In genomic region chr10:33381897-33382578, GRCh38 we compare ENCODE assay signal across 17 cellular contexts. TPM values are rescaled to one million over a fixed set of nuclear protein-coding genes. Genes with fewer than 3 reads are reported as not detected.
A peak's percentile ranks its signal among the peaks of the same experiment; 100 is the strongest.
DNase-seq lines count a peak whose midpoint lies in the region; ATAC-seq and TF ChIP-seq lines count a peak whose summit lies in the region.
"Had no signal": no experiment of that assay in that cellular context is flagged by ENCODE, and none has a peak within 500 bp of the region (broad histone marks: within the 10 kb centered on the region; RNA-seq: fewer than 3 reads in every experiment).

No MANE protein-coding gene starts in this region.

- no peak for ATAC-seq in CD8-positive, alpha-beta T cell

- intact Hi-C loops in activated CD4-positive, alpha-beta T cell treated with anti-CD3 and anti-CD28 coated beads, Interleukin-2, amount 10 ng/mL, durations not matched to agents 24 days and 14 days (cut with micrococcal nuclease), result no loop called here
- intact Hi-C loops in CD8-positive, alpha-beta T cell (cut with DNase I, micrococcal nuclease), result no loop called here

- H3K36me3 ChIP-seq in MG63, result no peaks in the 10 kb centered on the region
- no peaks in the 10 kb centered on the region for H3K36me3 ChIP-seq in neuron (ENCODE audit: insufficient read depth, low read length)
- no peaks in the 10 kb centered on the region for H3K36me3 ChIP-seq in CD8-positive, alpha-beta T cell (ENCODE audit: insufficient read depth, low read length)

- H3K27me3 ChIP-seq in MG63, result no peaks in the 10 kb centered on the region
- no peaks in the 10 kb centered on the region for H3K27me3 ChIP-seq in neuron (ENCODE audit: insufficient read depth, low read length)
- no peaks in the 10 kb centered on the region for H3K27me3 ChIP-seq in CD8-positive, alpha-beta T cell (ENCODE audit: insufficient read depth, low read length)

- DNase-seq in Ammon's horn (ENCODE audit: low spot score) (peak; percentile 30), MG63 (peak; percentile 27), fibroblast of peridontal ligament (ENCODE audit: extremely low read depth) (peak; percentile 97), NCI-H82 (lab: John Stamatoyannopoulos, UW) (no peak), GM13977 (ENCODE audit: low spot score) (no peak)
- DNase-seq in activated CD4-positive, alpha-beta T cell treated with anti-CD3 and anti-CD28 coated beads, Interleukin-2, amount 10 ng/mL, durations not matched to agents 24 days and 14 days, result no peak
- no peak for DNase-seq in CD8-positive, alpha-beta T cell
- DNase-seq: activated CD4-positive, alpha-beta memory T cell treated with anti-CD3 and anti-CD28 coated beads, Interleukin-2, amount 10 ng/mL, durations not matched to agents 7 days and 5 days; activated effector memory CD4-positive, alpha-beta T cell treated with Interleukin-2 at 50 U/mL for 16 hours; KBM-7; midbrain; NCI-H146; NCI-H69; stimulated activated CD4-positive, alpha-beta T cell treated with anti-CD3 and anti-CD28 coated beads, Interleukin-4, amount 100 ng/mL, for 1 hour; stimulated activated naive CD4-positive, alpha-beta T cell had no signal

- POLR2A ChIA-PET in CD8-positive, alpha-beta T cell (lab: Charles Lee), result no interaction called here

- peaks cover 52% of the 10 kb centered on the region for H3K4me1 ChIP-seq in neuron (ENCODE audit: insufficient read depth, low read length)
- no peaks in the 10 kb centered on the region for H3K4me1 ChIP-seq in CD8-positive, alpha-beta T cell (ENCODE audit: insufficient read depth, low read length)

- peaks cover 11% of the 10 kb centered on the region for H3K4me1 Mint-ChIP-seq in activated CD4-positive, alpha-beta T cell treated with anti-CD3 and anti-CD28 coated beads, Interleukin-2, amount 10 ng/mL, durations not matched to agents 24 days and 14 days
- no peaks in the 10 kb centered on the region for H3K4me1 Mint-ChIP-seq in CD8-positive, alpha-beta T cell (ENCODE audit: low read depth)

- H3K9me3 Mint-ChIP-seq in activated CD4-positive, alpha-beta T cell treated with anti-CD3 and anti-CD28 coated beads, Interleukin-2, amount 10 ng/mL, durations not matched to agents 24 days and 14 days, result peaks cover 5% of the 10 kb centered on the region
- no peaks in the 10 kb centered on the region for H3K9me3 Mint-ChIP-seq in CD8-positive, alpha-beta T cell
- H3K9me3 Mint-ChIP-seq: activated CD4-positive, alpha-beta memory T cell treated with anti-CD3 and anti-CD28 coated beads, Interleukin-2, amount 10 ng/mL, durations not matched to agents 7 days and 5 days had no signal

- H3K9me3 ChIP-seq in MG63 (no peaks in the 10 kb centered on the region), neuron (ENCODE audit: low read length) (no peaks in the 10 kb centered on the region)
- no peaks in the 10 kb centered on the region for H3K9me3 ChIP-seq in CD8-positive, alpha-beta T cell (ENCODE audit: low read length)

- CTCF ChIA-PET in CD8-positive, alpha-beta T cell (lab: Charles Lee), result interaction anchor here (1.4 kb wide), 1 partner anchor 10 kb away, joined by 3 read pairs; no protein-coding TSS in a partner anchor

- peaks cover 4% of the 10 kb centered on the region for H3K27me3 Mint-ChIP-seq in activated CD4-positive, alpha-beta T cell treated with anti-CD3 and anti-CD28 coated beads, Interleukin-2, amount 10 ng/mL, durations not matched to agents 24 days and 14 days
- H3K27me3 Mint-ChIP-seq in CD8-positive, alpha-beta T cell (ENCODE audit: low read depth), result peaks cover 9% of the 10 kb centered on the region

- no peak overlapping the region for H3K27ac Mint-ChIP-seq in activated CD4-positive, alpha-beta T cell treated with anti-CD3 and anti-CD28 coated beads, Interleukin-2, amount 10 ng/mL, durations not matched to agents 24 days and 14 days
- H3K27ac Mint-ChIP-seq in CD8-positive, alpha-beta T cell, result no peak overlapping the region
- H3K27ac Mint-ChIP-seq: activated CD4-positive, alpha-beta memory T cell treated with anti-CD3 and anti-CD28 coated beads, Interleukin-2, amount 10 ng/mL, durations not matched to agents 7 days and 5 days had no signal

- H2AFZ ChIP-seq in neuron (ENCODE audit: low read depth, low read length), result no peak overlapping the region

- no peak for TF ChIP-seq CTCF in CD8-positive, alpha-beta T cell (IDR thresholded peaks at IDR 0.05)
- TF ChIP-seq CTCF in GM13977 (IDR thresholded peaks at IDR 0.05; ENCODE audit: extremely low read depth, insufficient read depth, missing control alignments), result no peak

- in situ Hi-C loops in GM13977 (cut with MboI; ENCODE audit: low pct_unique_long_range_greater_than_20kb, low sequenced_read_pairs, unreplicated experiment), result no loop called here

- no peak overlapping the region for H3K4me3 ChIP-seq in MG63
- H3K4me3 ChIP-seq in neuron (ENCODE audit: low read length), result peak overlapping the region; percentile 15
- no peak overlapping the region for H3K4me3 ChIP-seq in CD8-positive, alpha-beta T cell (ENCODE audit: low read depth, low read length)

- H3K36me3 Mint-ChIP-seq in activated CD4-positive, alpha-beta T cell treated with anti-CD3 and anti-CD28 coated beads, Interleukin-2, amount 10 ng/mL, durations not matched to agents 24 days and 14 days (ENCODE audit: low read depth), result no peaks in the 10 kb centered on the region
- no peaks in the 10 kb centered on the region for H3K36me3 Mint-ChIP-seq in CD8-positive, alpha-beta T cell

- H3K27ac ChIP-seq in CD8-positive, alpha-beta T cell (ENCODE audit: low read depth, low read length), result no peak overlapping the region
- H3K27ac ChIP-seq: RWPE1 had no signal

- H3K4me3 Mint-ChIP-seq in activated CD4-positive, alpha-beta T cell treated with anti-CD3 and anti-CD28 coated beads, Interleukin-2, amount 10 ng/mL, durations not matched to agents 24 days and 14 days, result no peak overlapping the region
- no peak overlapping the region for H3K4me3 Mint-ChIP-seq in CD8-positive, alpha-beta T cell
- H3K4me3 Mint-ChIP-seq: activated CD4-positive, alpha-beta memory T cell treated with anti-CD3 and anti-CD28 coated beads, Interleukin-2, amount 10 ng/mL, durations not matched to agents 7 days and 5 days had no signal

RNA-seq across cellular contexts. Expression of gene NRP1, which starts 47.6 kb away (rescaled TPM):
- 0.99 and 1.6 TPM in 2 replicates for total RNA-seq in MG63 (2014; rRNA removed; shearing (Covaris generic); ENCODE audit: low replicate concordance)
- total RNA-seq in activated CD4-positive, alpha-beta T cell treated with anti-CD3 and anti-CD28 coated beads, Interleukin-2, amount 10 ng/mL, durations not matched to agents 24 days and 14 days, result 5.0 TPM in 2 replicates
- total RNA-seq in CD8-positive, alpha-beta T cell, result not detected

Comparison
In these comparisons a context has a peak if more than half of its experiments do, and no peak if none do; other contexts are left out.
1. DNase-seq: peak in Ammon's horn (single experiment), MG63 (single experiment) and fibroblast of peridontal ligament (single experiment); none in activated CD4-positive, alpha-beta T cell treated with anti-CD3 and anti-CD28 coated beads, Interleukin-2, amount 10 ng/mL, durations not matched to agents 24 days and 14 days (single experiment), NCI-H82 (single experiment), CD8-positive, alpha-beta T cell (0 of 7) and GM13977 (single experiment).